ENCODE assay signal across 17 cellular contexts in genomic region chr5:99077254-99077640, GRCh38.
DNase-seq lines count a peak whose midpoint lies in the region; ATAC-seq and TF ChIP-seq lines count a peak whose summit lies in the region.
"Had no signal": no experiment of that assay in that cellular context is flagged by ENCODE, and none has a peak within 500 bp of the region (broad histone marks: within the 10 kb centered on the region; RNA-seq: fewer than 3 reads in every experiment).

No MANE protein-coding gene starts in this region.

- peak; percentile 96 for ATAC-seq in GM18867 (IDR thresholded peaks at IDR 0.05; ENCODE audit: unreplicated experiment)
- peak; percentile 75 for ATAC-seq in GM21381 (IDR thresholded peaks at IDR 0.05; ENCODE audit: unreplicated experiment)
- peak; percentile 65 for ATAC-seq in HG02973 (IDR thresholded peaks at IDR 0.05; ENCODE audit: unreplicated experiment)
- ATAC-seq in activated T-cell treated with anti-CD3 and anti-CD28 coated beads, Interleukin-2, amount 50 U/mL, for 4 hours = no peak
- ATAC-seq: stimulated activated memory B cell treated with anti-CD40 and anti-IgM and Interleukin-4, amounts not matched to agents 10 μg/mL and 1 μg/mL and 100 μg/mL, for 72 hours had no signal

- peaks cover 3% of the 10 kb centered on the region; the same call in 1 of the 2 replicates for H3F3A ChIP-seq in MM.1S (ENCODE audit: insufficient read depth, low read length)

- peaks cover 7% of the 10 kb centered on the region for H3K27me3 Mint-ChIP-seq in activated T-cell treated with anti-CD3 and anti-CD28 coated beads, Interleukin-2, amount 50 U/mL, for 4 hours (ENCODE audit: low read depth)
- H3K27me3 Mint-ChIP-seq: stimulated activated memory B cell treated with anti-CD40 and anti-IgM and Interleukin-4, amounts not matched to agents 10 μg/mL and 1 μg/mL and 100 μg/mL, for 72 hours had no signal

- H3K9me3 Mint-ChIP-seq in activated T-cell treated with anti-CD3 and anti-CD28 coated beads, Interleukin-2, amount 50 U/mL, for 4 hours = peaks cover 4% of the 10 kb centered on the region

- H3K9me3 ChIP-seq in MM.1S (replicated peaks; ENCODE audit: insufficient read depth, low read length) = no peaks in the 10 kb centered on the region
- H3K9me3 ChIP-seq: sigmoid colon had no signal

- H3K27me3 ChIP-seq in MM.1S (replicated peaks; ENCODE audit: insufficient read depth, low read length) = no peaks in the 10 kb centered on the region
- H3K27me3 ChIP-seq: sigmoid colon had no signal

- no peaks in the 10 kb centered on the region for H3K79me2 ChIP-seq in MM.1S (ENCODE audit: low read length)

- H3K4me2 ChIP-seq in MM.1S (ENCODE audit: low read depth, low read length) = peak overlapping the region; percentile 53

- no peaks in the 10 kb centered on the region for H3K9me2 ChIP-seq in MM.1S (replicated peaks; ENCODE audit: insufficient read depth, low read length)

- no peak overlapping the region for H3K4me3 Mint-ChIP-seq in activated T-cell treated with anti-CD3 and anti-CD28 coated beads, Interleukin-2, amount 50 U/mL, for 4 hours
- H3K4me3 Mint-ChIP-seq: B cell; stimulated activated memory B cell treated with anti-CD40 and anti-IgM and Interleukin-4, amounts not matched to agents 10 μg/mL and 1 μg/mL and 100 μg/mL, for 72 hours had no signal

- H3K36me3 Mint-ChIP-seq in activated T-cell treated with anti-CD3 and anti-CD28 coated beads, Interleukin-2, amount 50 U/mL, for 4 hours (ENCODE audit: insufficient read depth) = no peaks in the 10 kb centered on the region
- H3K36me3 Mint-ChIP-seq: stimulated activated memory B cell treated with anti-CD40 and anti-IgM and Interleukin-4, amounts not matched to agents 10 μg/mL and 1 μg/mL and 100 μg/mL, for 72 hours had no signal

- peak; percentile 65 for DNase-seq in MM.1S
- DNase-seq in germinal center (ENCODE audit: low spot score) = no peak
- no peak for DNase-seq in caudate nucleus (lab: John Stamatoyannopoulos, UW)
- DNase-seq in substantia nigra (lab: John Stamatoyannopoulos, UW) = no peak
- DNase-seq in activated T-cell treated with anti-CD3 and anti-CD28 coated beads, Interleukin-2, amount 50 U/mL, for 4 hours = no peak
- DNase-seq: activated naive CD4-positive, alpha-beta T cell; effector CD4-positive, alpha-beta T cell; GM23248; NCI-H1930; SHP77 treated with DMSO at 0.1 percent for 48 hours; sigmoid colon; stimulated activated CD4-positive, alpha-beta T cell treated with anti-CD3 and anti-CD28 coated beads, Interleukin-4, amount 100 ng/mL, for 24 hours had no signal

- H3K4me3 ChIP-seq in MM.1S (ENCODE audit: low read length) = no peak overlapping the region
- H3K4me3 ChIP-seq: GM23248, sigmoid colon had no signal

- TF ChIP-seq CTCF in MM.1S (IDR thresholded peaks at IDR 0.05; ENCODE audit: low read length) = no peak

- H3K4me1 Mint-ChIP-seq in activated T-cell treated with anti-CD3 and anti-CD28 coated beads, Interleukin-2, amount 50 U/mL, for 4 hours (ENCODE audit: low read depth) = no peaks in the 10 kb centered on the region

- H4K20me1 ChIP-seq in MM.1S (ENCODE audit: insufficient read depth, low read length) = no peaks in the 10 kb centered on the region

- H3K4me1 ChIP-seq in MM.1S (ENCODE audit: low read length) = peaks cover 12% of the 10 kb centered on the region
- H3K4me1 ChIP-seq: sigmoid colon had no signal

- no peak overlapping the region for H3K9ac ChIP-seq in MM.1S (ENCODE audit: low read length)
- H3K9ac ChIP-seq: GM23248 had no signal

- peak overlapping the region; percentile 19; the same call in 1 of the 2 replicates for H2AFZ ChIP-seq in MM.1S (ENCODE audit: low read length)
- H2AFZ ChIP-seq: GM23248 had no signal

- H3K27ac ChIP-seq in MM.1S (ENCODE audit: low read length) (no peak overlapping the region; the same call in 1 of the 2 replicates), caudate nucleus (ENCODE audit: low read depth, low read length) (no peak overlapping the region), substantia nigra (ENCODE audit: low read depth, low read length, poor library complexity, severe bottlenecking) (no peak overlapping the region)
- H3K27ac ChIP-seq: GM23248, sigmoid colon had no signal

- no peaks in the 10 kb centered on the region for H3K36me3 ChIP-seq in MM.1S (replicated peaks; ENCODE audit: insufficient read depth, low read length)
- H3K36me3 ChIP-seq: sigmoid colon had no signal

Comparison
In these comparisons a context has a peak if more than half of its experiments do, and no peak if none do; other contexts are left out.
1. ATAC-seq: peak in GM18867 (single experiment), GM21381 (single experiment) and HG02973 (single experiment); none in activated T-cell treated with anti-CD3 and anti-CD28 coated beads, Interleukin-2, amount 50 U/mL, for 4 hours (0 of 2).